8 cellular contexts compared by ENCODE assay signal in genomic region chr18:9147440-9148238, GRCh38. TPM values are rescaled to one million over a fixed set of nuclear protein-coding genes. Genes with fewer than 3 reads are reported as not detected.
DNase-seq lines count a peak whose midpoint lies in the region; ATAC-seq, FAIRE-seq and TF ChIP-seq lines count a peak whose summit lies in the region.

No MANE protein-coding gene starts in this region.

- BruUV-seq in A673 (replicated peaks; lab: Mats Ljungman, UMichigan): no TSS peak

- POLR2A ChIA-PET in A673 (lab: Charles Lee; ENCODE audit: low non-redundant PET): no interaction called here
- POLR2A ChIA-PET in activated CD8-positive, alpha-beta T cell treated with anti-CD3 and anti-CD28 coated beads for 36 hours (lab: Charles Lee): interaction anchor here (0.6 to 2.8 kb wide), 3 partner anchors 11 to 81 kb away, joined by 3 to 22 read pairs (median 4); partner anchors contain the start of gene ANKRD12

- peak; percentile 43 for ATAC-seq in HG02884 (IDR thresholded peaks at IDR 0.05; ENCODE audit: unreplicated experiment)
- ATAC-seq in activated CD8-positive, alpha-beta T cell treated with anti-CD3 and anti-CD28 coated beads for 36 hours: peak; percentile 64
- ATAC-seq in HG03521 (IDR thresholded peaks at IDR 0.05; ENCODE audit: unreplicated experiment): no peak

- TF ChIP-seq EP300 in ovary (IDR thresholded peaks at IDR 0.05): no peak

- H3K4me1 ChIP-seq in A673 (ENCODE audit: insufficient read depth, low read length, poor library complexity, severe bottlenecking) (peaks cover 4% of the 10 kb centered on the region), ovary (ENCODE audit: insufficient read depth) (peaks cover 3% of the 10 kb centered on the region)

- intact Hi-C loops in A673 (cut with micrococcal nuclease; ENCODE audit: unreplicated experiment): loop anchor here (1.0 to 5.0 kb wide), 2 partner anchors 74 to 160 kb away; no protein-coding TSS in a partner anchor
- intact Hi-C loops in activated CD8-positive, alpha-beta T cell treated with anti-CD3 and anti-CD28 coated beads for 36 hours (cut with micrococcal nuclease): loop anchor here (2.0 kb wide), 1 partner anchor 73 kb away; no protein-coding TSS in a partner anchor
- intact Hi-C loops in ovary (cut with DNase I): loop anchor here in 2 of 4 donors (5.0 kb wide), 2 partner anchors 70 to 75 kb away; no protein-coding TSS in a partner anchor

- H3K4me3 Mint-ChIP-seq in activated CD8-positive, alpha-beta T cell treated with anti-CD3 and anti-CD28 coated beads for 36 hours: peak overlapping the region; percentile 50

- no peak overlapping the region for H3K27ac ChIP-seq in A673 (ENCODE audit: low read depth, low read length, poor library complexity, severe bottlenecking)
- no peak overlapping the region for H3K27ac ChIP-seq in ovary

- TF ChIP-seq POLR2A in ovary (IDR thresholded peaks at IDR 0.05): no peak

- WGBS in ovary, 3 donors: 21 to 25% (median 23%) methylated on average over 1 of the region's 1 CpG

- peak; percentile 97 for FAIRE-seq in G401.6 (lab: Jason Lieb, UNC)

- no peaks in the 10 kb centered on the region for H3K36me3 ChIP-seq in A673 (ENCODE audit: insufficient read depth, low read length, poor library complexity, severe bottlenecking)
- H3K36me3 ChIP-seq in ovary: no peaks in the 10 kb centered on the region

- peaks cover 75% of the 10 kb centered on the region for H3K4me1 Mint-ChIP-seq in activated CD8-positive, alpha-beta T cell treated with anti-CD3 and anti-CD28 coated beads for 36 hours (ENCODE audit: low read depth)

- H3K27me3 Mint-ChIP-seq in activated CD8-positive, alpha-beta T cell treated with anti-CD3 and anti-CD28 coated beads for 36 hours: no peaks in the 10 kb centered on the region

- peak overlapping the region; percentile 91 for H3K27ac Mint-ChIP-seq in activated CD8-positive, alpha-beta T cell treated with anti-CD3 and anti-CD28 coated beads for 36 hours

- TF ChIP-seq CTCF in A673 (conservative IDR thresholded peaks at IDR 0.05; ENCODE audit: low read depth, low read length) (peak; percentile 80), foreskin fibroblast (IDR thresholded peaks at IDR 0.05; ENCODE audit: low read depth, low read length) (peak; percentile 81), ovary (IDR thresholded peaks at IDR 0.05) (peak; percentile 28 to 71 (median 65))
- peak; percentile 86 for TF ChIP-seq CTCF in activated CD8-positive, alpha-beta T cell treated with anti-CD3 and anti-CD28 coated beads for 36 hours (IDR thresholded peaks at IDR 0.05)

- H3K9me3 ChIP-seq in A673 (ENCODE audit: low read depth, low read length, poor library complexity, severe bottlenecking) (no peaks in the 10 kb centered on the region), ovary (no peaks in the 10 kb centered on the region)

- H3K27me3 ChIP-seq in A673 (replicated peaks; ENCODE audit: insufficient read depth, low read depth, low read length, poor library complexity): no peaks in the 10 kb centered on the region
- H3K27me3 ChIP-seq in ovary: no peaks in the 10 kb centered on the region

- peaks cover 7% of the 10 kb centered on the region for H3K36me3 Mint-ChIP-seq in activated CD8-positive, alpha-beta T cell treated with anti-CD3 and anti-CD28 coated beads for 36 hours (ENCODE audit: low read depth)

- DNase-seq in A673 (ENCODE audit: low spot score) (peak; percentile 76), NCI-H2227 treated with DMSO at 0.1 percent for 48 hours (lab: John Stamatoyannopoulos, UW) (peak; percentile 42), foreskin fibroblast (peak; percentile 60 to 83), ovary (peak in 1 of 5 donors; percentile 42)
- DNase-seq in activated CD8-positive, alpha-beta T cell treated with anti-CD3 and anti-CD28 coated beads for 36 hours: peak; percentile 42

- CTCF ChIA-PET in A673 (lab: Charles Lee): interaction anchor here (0.6 to 1.3 kb wide), 2 partner anchors 74 to 82 kb away, joined by 4 to 6 read pairs; no protein-coding TSS in a partner anchor
- CTCF ChIA-PET in activated CD8-positive, alpha-beta T cell treated with anti-CD3 and anti-CD28 coated beads for 36 hours (lab: Charles Lee): interaction anchor here (1.0 to 2.0 kb wide), 12 partner anchors 8 to 76 kb away, joined by 3 to 13 read pairs (median 4); partner anchors contain the start of gene NDUFV2

- H3K4me3 ChIP-seq in A673 (ENCODE audit: low read depth, low read length, poor library complexity, severe bottlenecking) (no peak overlapping the region), foreskin fibroblast (ENCODE audit: low read depth in 1 of 2, low read length in 2 of 2) (no peak overlapping the region), ovary (no peak overlapping the region)

- H3K9me3 Mint-ChIP-seq in activated CD8-positive, alpha-beta T cell treated with anti-CD3 and anti-CD28 coated beads for 36 hours: peaks cover 6% of the 10 kb centered on the region

RNA-seq across cellular contexts. Expression of gene ANKRD12, which starts 11.1 kb away (rescaled TPM):
- total RNA-seq in A673 (2021) (23.7 and 24.2 TPM in 2 replicates), ovary (100 to 1,000 TPM in 1 of 7 donors, 10 to 100 TPM in 6; 27.0 to 115 (median 76.4) TPM)
- total RNA-seq in activated CD8-positive, alpha-beta T cell treated with anti-CD3 and anti-CD28 coated beads for 36 hours: 10 to 100 TPM; 62.5 to 68.4 TPM
- 10 to 100 TPM in 1 of 2 donors, 1 to 10 TPM in 1; 8.8 to 12.8 TPM for polyA plus RNA-seq in ovary

RNA-seq across cellular contexts. Expression of gene NDUFV2, which starts 45.1 kb away (rescaled TPM):
- 154 and 161 TPM in 2 replicates for total RNA-seq in A673 (2021)
- 100 to 1,000 TPM; 324 to 332 TPM for total RNA-seq in activated CD8-positive, alpha-beta T cell treated with anti-CD3 and anti-CD28 coated beads for 36 hours
- total RNA-seq in ovary: 10 to 100 TPM; 59.7 to 86.0 (median 65.5) TPM
- 100 to 1,000 TPM in 1 of 2 donors, 10 to 100 TPM in 1; 86.1 to 135 TPM for polyA plus RNA-seq in ovary
